Comparison of ENCODE assay signal across 21 cellular contexts in genomic region chr12:113093409-113094101, GRCh38. TPM values are rescaled to one million over a fixed set of nuclear protein-coding genes. Genes with fewer than 3 reads are reported as not detected.
DNase-seq lines count a peak whose midpoint lies in the region; ATAC-seq and TF ChIP-seq lines count a peak whose summit lies in the region.
"Had no signal": no experiment of that assay in that cellular context is flagged by ENCODE, and none has a peak within 500 bp of the region (broad histone marks: within the 10 kb centered on the region; RNA-seq: fewer than 3 reads in every experiment).

No MANE protein-coding gene starts in this region.

- no peak overlapping the region for H3T11ph ChIP-seq in H9 (ENCODE audit: low read length)

- no peak overlapping the region for H2BK15ac ChIP-seq in H9 (ENCODE audit: low read depth, low read length)

- no peaks in the 10 kb centered on the region for H3K4me1 ChIP-seq in H9 (ENCODE audit: insufficient read depth, low read length)
- H3K4me1 ChIP-seq in OCI-LY3 (ENCODE audit: low read length) = peaks cover 38% of the 10 kb centered on the region
- H3K4me1 ChIP-seq in iPS DF 6.9 (ENCODE audit: control insufficient read depth, insufficient read depth, low read length) = no peaks in the 10 kb centered on the region; the same call in 1 of the 2 replicates
- peaks cover 11% of the 10 kb centered on the region for H3K4me1 ChIP-seq in parathyroid adenoma

- peaks cover 27% of the 10 kb centered on the region for H3K27me3 Mint-ChIP-seq in H9 (ENCODE audit: low read depth)
- H3K27me3 Mint-ChIP-seq in activated CD8-positive, alpha-beta T cell treated with anti-CD3 and anti-CD28 coated beads, Interleukin-2, amount 10 ng/mL, durations not matched to agents 7 days and 5 days (ENCODE audit: low read depth) = peaks cover 2% of the 10 kb centered on the region
- H3K27me3 Mint-ChIP-seq: IgD-negative memory B cell had no signal

- ATAC-seq in GM18907 (IDR thresholded peaks at IDR 0.05; ENCODE audit: unreplicated experiment) (no peak), HG03378 (IDR thresholded peaks at IDR 0.05; ENCODE audit: unreplicated experiment) (no peak), GM18517 (IDR thresholded peaks at IDR 0.05; ENCODE audit: unreplicated experiment) (no peak)
- no peak for ATAC-seq in activated CD8-positive, alpha-beta T cell treated with anti-CD3 and anti-CD28 coated beads, Interleukin-2, amount 10 ng/mL, durations not matched to agents 7 days and 5 days

- H3K4me3 Mint-ChIP-seq in H9 = peak overlapping the region; percentile 49 to 70; a peak in 4 of 5 replicates
- H3K4me3 Mint-ChIP-seq in activated CD8-positive, alpha-beta T cell treated with anti-CD3 and anti-CD28 coated beads, Interleukin-2, amount 10 ng/mL, durations not matched to agents 7 days and 5 days = no peak overlapping the region
- H3K4me3 Mint-ChIP-seq: activated naive CD8-positive, alpha-beta T cell treated with anti-CD3 and anti-CD28 coated beads, Interleukin-2, amount 10 ng/mL, durations not matched to agents 7 days and 5 days; CD8-positive, alpha-beta memory T cell had no signal

- POLR2A ChIA-PET in activated CD8-positive, alpha-beta T cell treated with anti-CD3 and anti-CD28 coated beads, Interleukin-2, amount 10 ng/mL, durations not matched to agents 7 days and 5 days (lab: Charles Lee) = no interaction called here

- no peak overlapping the region for H4K5ac ChIP-seq in H9 (ENCODE audit: insufficient read length, low read depth, low read length)

- H3K27ac Mint-ChIP-seq in H9 = no peak overlapping the region; a peak in 1 of 7 replicates
- no peak overlapping the region for H3K27ac Mint-ChIP-seq in activated CD8-positive, alpha-beta T cell treated with anti-CD3 and anti-CD28 coated beads, Interleukin-2, amount 10 ng/mL, durations not matched to agents 7 days and 5 days
- H3K27ac Mint-ChIP-seq: activated naive CD8-positive, alpha-beta T cell treated with anti-CD3 and anti-CD28 coated beads, Interleukin-2, amount 10 ng/mL, durations not matched to agents 7 days and 5 days; type B pancreatic cell had no signal

- H3K79me1 ChIP-seq in H9 (ENCODE audit: insufficient read depth, low read depth, low read length, poor library complexity, severe bottlenecking) = no peaks in the 10 kb centered on the region

- no peaks in the 10 kb centered on the region; a peak in 1 of 5 replicates for H3K9me3 Mint-ChIP-seq in H9
- no peaks in the 10 kb centered on the region for H3K9me3 Mint-ChIP-seq in activated CD8-positive, alpha-beta T cell treated with anti-CD3 and anti-CD28 coated beads, Interleukin-2, amount 10 ng/mL, durations not matched to agents 7 days and 5 days (ENCODE audit: insufficient read depth)
- H3K9me3 Mint-ChIP-seq: activated naive CD8-positive, alpha-beta T cell treated with anti-CD3 and anti-CD28 coated beads, Interleukin-2, amount 10 ng/mL, durations not matched to agents 7 days and 5 days; CD8-positive, alpha-beta memory T cell; IgD-negative memory B cell; type B pancreatic cell had no signal

- H3K4ac ChIP-seq in H9 (ENCODE audit: low read depth, low read length) = no peak overlapping the region

- H2AFZ ChIP-seq in H9 (ENCODE audit: low read length) (no peak overlapping the region), OCI-LY3 (ENCODE audit: low read depth, low read length) (no peak overlapping the region), parathyroid adenoma (no peak overlapping the region)

- H4K91ac ChIP-seq in H9 (ENCODE audit: insufficient read length, low read depth, low read length) = no peak overlapping the region

- H3K56ac ChIP-seq in H9 (ENCODE audit: insufficient read length, low read depth, low read length) = no peak overlapping the region

- H3K36me3 ChIP-seq in OCI-LY3 (replicated peaks; ENCODE audit: low read depth, low read length) (no peaks in the 10 kb centered on the region), iPS DF 6.9 (ENCODE audit: control insufficient read depth, insufficient read depth, low read length) (no peaks in the 10 kb centered on the region), parathyroid adenoma (ENCODE audit: control insufficient read depth, insufficient read depth, low read length) (no peaks in the 10 kb centered on the region)
- H3K36me3 ChIP-seq: sigmoid colon had no signal

- H3K27me3 ChIP-seq in H9 (ENCODE audit: insufficient read depth, low read length) (no peaks in the 10 kb centered on the region), OCI-LY3 (ENCODE audit: low read depth, low read length) (no peaks in the 10 kb centered on the region), iPS DF 6.9 (ENCODE audit: control insufficient read depth, insufficient read depth, low read length) (no peaks in the 10 kb centered on the region), parathyroid adenoma (ENCODE audit: control insufficient read depth, insufficient read depth, low read length) (no peaks in the 10 kb centered on the region)

- WGBS in H9 (ENCODE audit: extremely low coverage, insufficient read length, low lambda C conversion rate) = no CpG with 5 or more reads among the region's 32 CpGs
- WGBS in iPS DF 6.9 (ENCODE audit: insufficient coverage, insufficient read length) = no CpG with 5 or more reads among the region's 32 CpGs

- no peak overlapping the region for H3K23ac ChIP-seq in H9 (ENCODE audit: insufficient read length, low read depth, low read length)

- no peaks in the 10 kb centered on the region for H3K9me3 ChIP-seq in H9 (ENCODE audit: control insufficient read depth, low read depth, low read length)
- H3K9me3 ChIP-seq in OCI-LY3 (ENCODE audit: insufficient read depth, low read length) = no peaks in the 10 kb centered on the region
- H3K9me3 ChIP-seq in iPS DF 6.9 (ENCODE audit: control insufficient read depth, insufficient read depth, low read length) = no peaks in the 10 kb centered on the region
- no peaks in the 10 kb centered on the region for H3K9me3 ChIP-seq in parathyroid adenoma (ENCODE audit: control insufficient read depth, low read length)
- H3K9me3 ChIP-seq: sigmoid colon had no signal

- TF ChIP-seq CTCF in H9 (conservative IDR thresholded peaks at IDR 0.05) = no peak
- TF ChIP-seq CTCF in OCI-LY3 (IDR thresholded peaks at IDR 0.05; ENCODE audit: low read depth, low read length) = no peak
- no peak for TF ChIP-seq CTCF in parathyroid adenoma (IDR thresholded peaks at IDR 0.05)

- DNase-seq in H9 (no peak), iPS DF 6.9 (ENCODE audit: low read depth, low spot score) (no peak)
- DNase-seq in activated CD8-positive, alpha-beta T cell treated with anti-CD3 and anti-CD28 coated beads, Interleukin-2, amount 10 ng/mL, durations not matched to agents 7 days and 5 days = no peak
- DNase-seq: activated CD4-positive, alpha-beta T cell treated with anti-CD3 and anti-CD28 coated beads for 4 hours; activated naive CD8-positive, alpha-beta T cell treated with anti-CD3 and anti-CD28 coated beads, Interleukin-2, amount 10 ng/mL, durations not matched to agents 7 days and 5 days; CD8-positive, alpha-beta memory T cell; DMS79; NCI-H146; NCI-H526 treated with DMSO at 0.1 percent for 48 hours; SHP77 treated with DMSO at 0.1 percent for 48 hours; sigmoid colon; T-helper 1 cell had no signal

- no peak overlapping the region for H3K27ac ChIP-seq in H9 (ENCODE audit: insufficient read length, low read depth, low read length)
- no peak overlapping the region for H3K27ac ChIP-seq in OCI-LY3 (ENCODE audit: low read length)
- no peak overlapping the region for H3K27ac ChIP-seq in iPS DF 6.9 (ENCODE audit: low read length)
- peak overlapping the region; percentile 37 for H3K27ac ChIP-seq in parathyroid adenoma
- H3K27ac ChIP-seq: sigmoid colon had no signal

- H3K79me2 ChIP-seq in H9 (ENCODE audit: insufficient read depth, low read length) (no peaks in the 10 kb centered on the region), OCI-LY3 (ENCODE audit: low read length) (no peaks in the 10 kb centered on the region), parathyroid adenoma (no peaks in the 10 kb centered on the region)

- CTCF ChIA-PET in activated CD8-positive, alpha-beta T cell treated with anti-CD3 and anti-CD28 coated beads, Interleukin-2, amount 10 ng/mL, durations not matched to agents 7 days and 5 days (lab: Charles Lee) = interaction anchor here (1.4 kb wide), 1 partner anchor 101 kb away, joined by 4 read pairs; no protein-coding TSS in a partner anchor

- H2BK5ac ChIP-seq in H9 (ENCODE audit: insufficient read length, low read length) = no peak overlapping the region

- H2BK120ac ChIP-seq in H9 (ENCODE audit: low read depth, low read length, poor library complexity, severe bottlenecking) = no peak overlapping the region

- no peak overlapping the region for H4K8ac ChIP-seq in H9 (replicated peaks; ENCODE audit: insufficient read length, low read depth, low read length)

- no peak overlapping the region for H3K18ac ChIP-seq in H9 (ENCODE audit: insufficient read length, low read depth, low read length)

- H2AK5ac ChIP-seq in H9 (ENCODE audit: insufficient read length, low read length) = no peak overlapping the region

- H4K20me1 ChIP-seq in H9 (ENCODE audit: control insufficient read depth, insufficient read depth, insufficient read length) (no peaks in the 10 kb centered on the region), OCI-LY3 (ENCODE audit: insufficient read depth, low read length) (no peaks in the 10 kb centered on the region)

- peaks cover 18 to 24% of the 10 kb centered on the region in 2 experiments for H3K4me1 Mint-ChIP-seq in H9
- peaks cover 32% of the 10 kb centered on the region for H3K4me1 Mint-ChIP-seq in activated CD8-positive, alpha-beta T cell treated with anti-CD3 and anti-CD28 coated beads, Interleukin-2, amount 10 ng/mL, durations not matched to agents 7 days and 5 days (ENCODE audit: low read depth)

- no peak overlapping the region for H3K9ac ChIP-seq in H9 (ENCODE audit: extremely low read depth, insufficient read length, low read length)
- no peak overlapping the region for H3K9ac ChIP-seq in OCI-LY3 (ENCODE audit: low read length)
- no peak overlapping the region for H3K9ac ChIP-seq in parathyroid adenoma

- no peaks in the 10 kb centered on the region; a peak in 1 of 7 replicates for H3K36me3 Mint-ChIP-seq in H9 (ENCODE audit: insufficient read depth in 1 of 3, low read depth in 3 of 3)
- H3K36me3 Mint-ChIP-seq in activated CD8-positive, alpha-beta T cell treated with anti-CD3 and anti-CD28 coated beads, Interleukin-2, amount 10 ng/mL, durations not matched to agents 7 days and 5 days (ENCODE audit: low read depth) = no peaks in the 10 kb centered on the region
- H3K36me3 Mint-ChIP-seq: activated naive CD8-positive, alpha-beta T cell treated with anti-CD3 and anti-CD28 coated beads, Interleukin-2, amount 10 ng/mL, durations not matched to agents 7 days and 5 days; type B pancreatic cell had no signal

- no peak overlapping the region for H2BK12ac ChIP-seq in H9 (ENCODE audit: insufficient read length, low read depth, low read length)

- 0 out of 2 replicates have a peak overlapping the region, but pooled peaks have one; percentile 84 for H3K4me3 ChIP-seq in OCI-LY3 (ENCODE audit: low read length)
- peak overlapping the region; percentile 33; the same call in 1 of the 2 replicates for H3K4me3 ChIP-seq in iPS DF 6.9 (ENCODE audit: low read length)
- H3K4me3 ChIP-seq in parathyroid adenoma (ENCODE audit: low read depth, low read length) = no peak overlapping the region
- H3K4me3 ChIP-seq: lung, sigmoid colon had no signal

- H3K14ac ChIP-seq in H9 (ENCODE audit: insufficient read depth, low read length) = no peak overlapping the region

- H3K4me2 ChIP-seq in H9 (ENCODE audit: insufficient read depth, insufficient read length, low read length) (peak overlapping the region; percentile 9), OCI-LY3 (ENCODE audit: low read length) (peak overlapping the region; percentile 99; the same call in 1 of the 2 replicates), parathyroid adenoma (ENCODE audit: low read length) (no peak overlapping the region)

- no peaks in the 10 kb centered on the region for H3K23me2 ChIP-seq in H9 (ENCODE audit: insufficient read length, low read depth, low read length, poor library complexity, severe bottlenecking)

- no peak overlapping the region for H2BK20ac ChIP-seq in H9 (ENCODE audit: low read depth, low read length, poor library complexity, severe bottlenecking)

RNA-seq across cellular contexts. Expression of gene DTX1, which starts 37.0 kb away (rescaled TPM):
- total RNA-seq in H9 (2021) = 3.0 and 3.5 TPM in 2 replicates
- not detected for total RNA-seq in activated CD8-positive, alpha-beta T cell treated with anti-CD3 and anti-CD28 coated beads, Interleukin-2, amount 10 ng/mL, durations not matched to agents 7 days and 5 days
- total RNA-seq: osteocyte had no signal

RNA-seq across cellular contexts. Expression of gene RASAL1, which starts 42.0 kb away (rescaled TPM):
- total RNA-seq in H9 (2021) = 2.3 and 2.7 TPM in 2 replicates
- total RNA-seq in activated CD8-positive, alpha-beta T cell treated with anti-CD3 and anti-CD28 coated beads, Interleukin-2, amount 10 ng/mL, durations not matched to agents 7 days and 5 days = under 1 TPM; 0.26 to 0.47 TPM
- total RNA-seq: osteocyte had no signal

RNA-seq across cellular contexts. Expression of gene CFAP73, which starts 56.0 kb away (rescaled TPM):
- total RNA-seq in H9 (2021) = not detected in 2 replicates
- total RNA-seq in activated CD8-positive, alpha-beta T cell treated with anti-CD3 and anti-CD28 coated beads, Interleukin-2, amount 10 ng/mL, durations not matched to agents 7 days and 5 days = under 1 TPM; 0.23 to 0.34 TPM
- total RNA-seq: osteocyte, sigmoid colon had no signal
